Comparison of ENCODE assay signal across 8 cellular contexts in the genomic region with DNA sequence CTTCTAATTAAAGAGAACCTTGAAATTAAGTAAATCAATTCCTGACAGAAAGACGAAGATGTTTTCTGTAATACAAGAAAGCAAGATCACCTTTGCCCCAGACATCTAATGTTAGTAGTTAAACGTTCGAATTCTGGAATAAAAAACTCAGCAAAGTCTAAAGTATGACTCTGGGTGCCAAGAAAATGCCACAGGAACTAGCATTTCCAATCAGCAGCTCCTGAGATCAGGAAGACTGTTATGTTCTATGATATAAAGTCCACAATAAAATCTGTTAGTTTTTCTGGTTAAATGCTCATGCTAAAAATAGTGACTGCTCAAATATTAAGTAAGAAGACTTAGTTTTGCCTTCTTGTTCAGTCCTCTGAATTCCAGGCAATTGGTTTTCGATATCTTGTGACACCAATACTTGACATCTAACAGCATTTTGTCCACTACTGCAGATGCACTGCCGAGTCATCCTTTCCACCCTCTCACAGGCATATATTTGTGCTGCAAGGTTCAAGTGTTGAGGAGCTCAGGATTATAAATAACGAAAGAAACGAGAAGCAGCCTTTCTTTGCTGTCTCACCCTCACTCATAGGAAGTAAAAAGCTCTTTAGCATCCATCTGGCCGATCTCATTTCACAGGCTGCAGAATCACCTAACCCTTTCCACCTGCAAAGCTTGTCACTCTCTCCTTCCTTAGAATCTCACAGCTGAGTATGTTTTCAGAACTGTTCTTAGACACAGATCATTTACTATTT. TPM values are rescaled to one million over a fixed set of nuclear protein-coding genes. Genes with fewer than 3 reads are reported as not detected.
DNase-seq lines count a peak whose midpoint lies in the region; ATAC-seq and TF ChIP-seq lines count a peak whose summit lies in the region.

No MANE protein-coding gene starts in this region.

- 26 to 29% methylated on average over 8 of the region's 8 CpGs for WGBS in lung, 2 donors

- H4K20me1 ChIP-seq in BLaER1: peaks cover 72% of the 10 kb centered on the region

- H3K4me3 ChIP-seq in BLaER1 (no peak overlapping the region), HFF-Myc (replicated peaks; ENCODE audit: low read depth, low read length) (peak overlapping the region; percentile 34), lung (no peak overlapping the region), MG63 (no peak overlapping the region; the same call in 1 of the 2 replicates)

- no peak overlapping the region; the same call in 1 of the 2 replicates for H3K27ac ChIP-seq in BLaER1
- H3K27ac ChIP-seq in lung (ENCODE audit: low read depth in 1 of 2, low read length in 1 of 2): peak overlapping the region; percentile 75 to 86

- ATAC-seq in lung (ENCODE audit: insufficient read depth, low FRiP score) (no peak), HG02973 (IDR thresholded peaks at IDR 0.05; ENCODE audit: unreplicated experiment) (no peak)

- H3K4me3 Mint-ChIP-seq in activated naive CD8-positive, alpha-beta T cell: peak overlapping the region; percentile 27

- peak overlapping the region; percentile 12 for H3K27ac Mint-ChIP-seq in activated naive CD8-positive, alpha-beta T cell

- H3K36me3 Mint-ChIP-seq in activated naive CD8-positive, alpha-beta T cell: peaks cover 6% of the 10 kb centered on the region

- no peaks in the 10 kb centered on the region for H3K9me3 Mint-ChIP-seq in activated naive CD8-positive, alpha-beta T cell (ENCODE audit: low read depth)

- H3K4me1 ChIP-seq in BLaER1 (peaks cover 63% of the 10 kb centered on the region), lung (ENCODE audit: control insufficient read depth in 2 of 2, insufficient read depth in 2 of 2, low read length in 2 of 2) (peaks cover 37 to 50% of the 10 kb centered on the region in 2 donors)

- peak overlapping the region; percentile 82 for H3K4me2 ChIP-seq in BLaER1

- H3K27me3 ChIP-seq in BLaER1 (no peaks in the 10 kb centered on the region), lung (ENCODE audit: control insufficient read depth, insufficient read depth) (no peaks in the 10 kb centered on the region), MG63 (no peaks in the 10 kb centered on the region)

- H3K9me3 ChIP-seq in BLaER1: no peaks in the 10 kb centered on the region
- no peaks in the 10 kb centered on the region for H3K9me3 ChIP-seq in lung (ENCODE audit: control insufficient read depth in 2 of 2, insufficient read depth in 1 of 2, low read length in 1 of 2)
- H3K9me3 ChIP-seq in MG63: no peaks in the 10 kb centered on the region

- peak overlapping the region; percentile 47; the same call in 1 of the 2 replicates for H3K9ac ChIP-seq in BLaER1

- H3K4me1 Mint-ChIP-seq in activated naive CD8-positive, alpha-beta T cell (ENCODE audit: low read depth): peaks cover 23% of the 10 kb centered on the region

- DNase-seq in HFF-Myc (ENCODE audit: extremely low read depth, low read depth) (no peak), lung (ENCODE audit: low spot score) (no peak), NCI-H2029 treated with DMSO at 0.1 percent for 48 hours (lab: John Stamatoyannopoulos, UW) (no peak), MG63 (no peak), NCI-H2081 treated with DMSO at 0.1 percent for 48 hours (lab: John Stamatoyannopoulos, UW) (no peak)

- H3K27me3 Mint-ChIP-seq in activated naive CD8-positive, alpha-beta T cell: no peaks in the 10 kb centered on the region

- peaks cover 42% of the 10 kb centered on the region for H3K36me3 ChIP-seq in BLaER1
- peaks cover under 1 to 18% of the 10 kb centered on the region in 2 donors for H3K36me3 ChIP-seq in lung (ENCODE audit: control insufficient read depth in 2 of 2, insufficient read depth in 2 of 2, low read length in 2 of 2)
- H3K36me3 ChIP-seq in MG63: peaks cover 81% of the 10 kb centered on the region

- no peak for TF ChIP-seq CTCF in HFF-Myc (IDR thresholded peaks at IDR 0.05; ENCODE audit: low read depth, low read length, missing control alignments)
- no peak for TF ChIP-seq CTCF in lung (IDR thresholded peaks at IDR 0.05; ENCODE audit: control extremely low read depth, extremely low read depth)

RNA-seq across cellular contexts. Expression of gene SSH1, which starts 32.0 kb away (rescaled TPM):
- 10 to 100 TPM; 29.0 to 39.5 TPM for total RNA-seq in lung
- 10 to 100 TPM in 1 of 2 donors, 1 to 10 TPM in 1; 7.2 to 13.4 TPM for polyA plus RNA-seq in lung
- 7.0 and 8.7 TPM in 2 replicates for total RNA-seq in MG63 (2014; rRNA removed; shearing (Covaris generic); ENCODE audit: low replicate concordance)

RNA-seq across cellular contexts. Expression of gene DAO, which starts 54.5 kb away (rescaled TPM):
- total RNA-seq in lung: not detected
- under 1 TPM in 1 of 2 donors, not detected in 1; 0.08 TPM for polyA plus RNA-seq in lung
- total RNA-seq in MG63 (2014; rRNA removed; shearing (Covaris generic); ENCODE audit: low replicate concordance): not detected in 2 replicates
